ENCODE assay signal across 21 cellular contexts in the genomic region with DNA sequence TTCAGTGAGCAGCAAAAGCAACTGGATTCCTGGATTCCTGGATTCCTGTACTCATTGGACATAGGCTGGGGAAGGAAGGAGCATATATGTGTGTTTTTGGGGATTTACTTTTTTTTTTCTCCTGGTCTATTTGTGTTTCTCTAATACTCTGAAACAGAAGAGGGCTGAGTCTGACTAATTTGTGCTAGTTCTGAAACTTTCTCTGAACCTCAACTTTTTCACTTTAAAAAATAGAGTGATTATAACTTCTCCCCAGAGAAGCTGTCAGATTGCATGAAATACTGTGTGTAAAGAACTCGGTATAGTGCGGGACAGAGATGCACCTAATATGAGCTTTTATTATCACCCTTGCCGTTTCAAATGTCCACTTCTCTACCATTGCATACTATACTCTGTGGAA.
"Had no signal": no experiment of that assay in that cellular context is flagged by ENCODE, and none has a peak within 500 bp of the region (broad histone marks: within the 10 kb centered on the region; RNA-seq: fewer than 3 reads in every experiment).

No MANE protein-coding gene starts in this region.

- DNase-seq: Karpas-422, KG1, MG63, NCI-H1092 treated with DMSO at 0.1 percent for 48 hours, NCI-H1436 treated with DMSO at 0.1 percent for 48 hours, NCI-H1694, NCI-H187 treated with DMSO at 0.1 percent for 48 hours, NCI-H2029 treated with DMSO at 0.1 percent for 48 hours, NCI-H2171 treated with DMSO at 0.1 percent for 48 hours, NCI-H345, NCI-H446 treated with DMSO at 0.1 percent for 48 hours, NCI-H510A treated with DMSO at 0.1 percent for 48 hours, NCI-H526 treated with DMSO at 0.1 percent for 48 hours, NCI-H748 treated with DMSO at 0.1 percent for 48 hours, PC-3, SHP77, SK-N-SH, SW 1271, T-cell had no signal

- H3K4me3 ChIP-seq: MG63 had no signal

- H3K27ac ChIP-seq: RWPE1 had no signal

- ATAC-seq: Panc1, PC-3, T-cell had no signal

- H3K9ac ChIP-seq: SK-N-SH had no signal

- H3K36me3 ChIP-seq: MG63 had no signal

- H3K9me3 ChIP-seq: MG63, SK-N-SH had no signal

- H3K36me3 Mint-ChIP-seq: T-cell had no signal

- H3K4me1 Mint-ChIP-seq: T-cell had no signal

- H3K4me2 ChIP-seq: SK-N-SH had no signal

- H3K27me3 ChIP-seq: MG63 had no signal

- H3K27ac Mint-ChIP-seq: T-cell had no signal

- H3K27me3 Mint-ChIP-seq: T-cell had no signal

- H3K4me3 Mint-ChIP-seq: T-cell had no signal
